1 cellular context compared by ENCODE assay signal in genomic region chr10:126903646-126904360, GRCh38.
TF ChIP-seq lines count a peak whose summit lies in the region.

No MANE protein-coding gene starts in this region.

TF ChIP-seq in H1, 55 proteins besides CTCF, POLR2A, EP300 and RAD21:
- TF ChIP-seq BACH1 (IDR thresholded peaks at IDR 0.05; ENCODE audit: low read length) (no peak), TAF7 (optimal IDR thresholded peaks at IDR 0.05; ENCODE audit: borderline replicate concordance, low read depth, low read length) (no peak), USF2 (IDR thresholded peaks at IDR 0.05; ENCODE audit: low read length) (no peak), ZNF274 (IDR thresholded peaks at IDR 0.05; ENCODE audit: borderline replicate concordance, extremely low read depth, low read length) (no peak), SP1 (IDR thresholded peaks at IDR 0.05; ENCODE audit: low read depth, low read length) (no peak), KDM1A (IDR thresholded peaks at IDR 0.05; ENCODE audit: borderline replicate concordance, low read length) (no peak), RFX5 (IDR thresholded peaks at IDR 0.05; ENCODE audit: borderline replicate concordance, low read depth, low read length) (no peak), SIRT6 (IDR thresholded peaks at IDR 0.05; ENCODE audit: low read length) (no peak), EGR1 (IDR thresholded peaks at IDR 0.05; ENCODE audit: borderline replicate concordance, low read depth, low read length) (no peak), FOSL1 (IDR thresholded peaks at IDR 0.05; ENCODE audit: insufficient read depth, low read depth, low read length) (no peak), TEAD4 (IDR thresholded peaks at IDR 0.05; ENCODE audit: low read depth, low read length) (no peak), KDM4A (IDR thresholded peaks at IDR 0.05; ENCODE audit: low read depth, low read length, severe bottlenecking) (no peak)
TF ChIP-seq in H1: peak in this region for 0.
